In the genomic region with DNA sequence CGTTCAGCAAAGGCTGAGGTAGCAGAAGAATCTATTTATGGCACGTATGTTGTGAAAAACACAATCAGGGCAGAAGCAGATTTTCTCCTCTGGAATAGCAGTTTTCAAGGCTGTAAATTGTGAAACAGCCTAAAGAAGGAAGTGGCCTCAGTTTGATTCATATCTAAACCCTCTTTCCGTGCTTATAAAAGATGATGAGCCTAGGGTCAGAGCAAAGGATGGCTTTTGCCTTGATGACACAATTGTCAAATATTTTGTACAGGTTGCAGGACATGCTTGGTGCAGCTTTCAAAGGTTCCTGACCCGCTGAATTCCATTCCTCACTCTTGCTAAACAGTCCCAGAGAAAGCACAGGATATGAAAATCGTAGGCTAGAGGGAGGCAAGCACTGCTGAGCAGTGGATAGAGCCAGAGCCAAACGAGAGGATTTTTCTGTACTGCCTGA, we compare ENCODE assay signal across 12 cellular contexts.
DNase-seq lines count a peak whose midpoint lies in the region; ATAC-seq and TF ChIP-seq lines count a peak whose summit lies in the region.
"Had no signal": no experiment of that assay in that cellular context is flagged by ENCODE, and none has a peak within 500 bp of the region (broad histone marks: within the 10 kb centered on the region; RNA-seq: fewer than 3 reads in every experiment).

No MANE protein-coding gene starts in this region.

- in situ Hi-C loops in KBM-7 (cut with MboI; ENCODE audit: low pct_unique_long_range_greater_than_20kb, low sequenced_read_pairs), result no loop called here

- no peak overlapping the region for H3K4me3 ChIP-seq in AG10803 (ENCODE audit: low read length)
- H3K4me3 ChIP-seq: cardiac muscle cell, SJSA1, tibial nerve had no signal

- no peak for ATAC-seq in HG02763 (IDR thresholded peaks at IDR 0.05; ENCODE audit: unreplicated experiment)
- no peak for ATAC-seq in HG03442 (IDR thresholded peaks at IDR 0.05; ENCODE audit: unreplicated experiment)
- ATAC-seq in GM19035 (IDR thresholded peaks at IDR 0.05; ENCODE audit: unreplicated experiment), result no peak
- ATAC-seq: activated CD4-positive, alpha-beta T cell treated with anti-CD3 and anti-CD28 coated beads for 36 hours had no signal

- 0 out of 2 replicates have a peak, but pooled peaks have one; percentile 7 for TF ChIP-seq CTCF in AG10803 (conservative IDR thresholded peaks at IDR 0.05; ENCODE audit: low read length)

- DNase-seq in AG10803 (ENCODE audit: low read depth), result peak; percentile 87
- peak; percentile 77 for DNase-seq in KBM-7
- DNase-seq in SKM-1 treated with dmso at 0.1 percent for 144 hours (lab: John Stamatoyannopoulos, UW; ENCODE audit: unreplicated experiment), result peak; percentile 71
- DNase-seq in hepatic stellate cell (ENCODE audit: low spot score), result peak; percentile 61
- DNase-seq in iPS-NIHi11 (ENCODE audit: low spot score), result no peak
- DNase-seq: activated CD4-positive, alpha-beta T cell treated with anti-CD3 and anti-CD28 coated beads for 36 hours had no signal
